Comparison of ENCODE assay signal across 8 cellular contexts in genomic region chr10:98467506-98468318, GRCh38. TPM values are rescaled to one million over a fixed set of nuclear protein-coding genes. Genes with fewer than 3 reads are reported as not detected.
DNase-seq lines count a peak whose midpoint lies in the region; ATAC-seq and TF ChIP-seq lines count a peak whose summit lies in the region.

No MANE protein-coding gene starts in this region.

- no peak overlapping the region for H3K27ac ChIP-seq in left lung

- peaks cover 0 to 23% of the 10 kb centered on the region in 2 donors for H3K27me3 ChIP-seq in left lung

- CTCF ChIA-PET in activated CD4-positive, alpha-beta T cell treated with anti-CD3 and anti-CD28 coated beads for 36 hours (lab: Charles Lee), result interaction anchor here (0.6 to 3.5 kb wide), 31 partner anchors 10 to 964 kb away, joined by 3 to 26 read pairs (median 3); no protein-coding TSS in a partner anchor

- H3K27ac Mint-ChIP-seq in activated CD4-positive, alpha-beta T cell treated with anti-CD3 and anti-CD28 coated beads for 36 hours, result peak overlapping the region; percentile 75

- H3K4me3 ChIP-seq in left lung, result peak overlapping the region; percentile 36 to 54

- H3K36me3 ChIP-seq in left lung, result no peaks in the 10 kb centered on the region

- H3K9me3 Mint-ChIP-seq in activated CD4-positive, alpha-beta T cell treated with anti-CD3 and anti-CD28 coated beads for 36 hours (ENCODE audit: low read depth), result no peaks in the 10 kb centered on the region

- H3K9me3 ChIP-seq in left lung, result no peaks in the 10 kb centered on the region

- peak; percentile 93 for DNase-seq in Ammon's horn (ENCODE audit: low spot score)
- peak; percentile 26 to 67 for DNase-seq in NCI-H446 (lab: John Stamatoyannopoulos, UW)
- DNase-seq in activated CD4-positive, alpha-beta T cell treated with anti-CD3 and anti-CD28 coated beads for 36 hours, result peak; percentile 76
- DNase-seq in dermis microvascular lymphatic vessel endothelial cell (ENCODE audit: low read depth in 2 of 2), result peak; percentile 43 to 69
- DNase-seq in left lung, result peak; percentile 70 to 84
- peak; percentile 54 to 58 for DNase-seq in stimulated activated CD4-positive, alpha-beta T cell treated with anti-CD3 and anti-CD28 coated beads, Interleukin-2, amount 100 ng/mL, for 24 hours

- peaks cover 6% of the 10 kb centered on the region for H3K4me1 Mint-ChIP-seq in activated CD4-positive, alpha-beta T cell treated with anti-CD3 and anti-CD28 coated beads for 36 hours

- ATAC-seq in GM18909 (IDR thresholded peaks at IDR 0.05; ENCODE audit: poor library complexity, unreplicated experiment) (peak; percentile 97), HG03139 (IDR thresholded peaks at IDR 0.05; ENCODE audit: unreplicated experiment) (peak; percentile 90), left lung (peak; percentile 100)
- peak; percentile 98 for ATAC-seq in activated CD4-positive, alpha-beta T cell treated with anti-CD3 and anti-CD28 coated beads for 36 hours

- no peaks in the 10 kb centered on the region for H3K36me3 Mint-ChIP-seq in activated CD4-positive, alpha-beta T cell treated with anti-CD3 and anti-CD28 coated beads for 36 hours (ENCODE audit: low read depth)

- TF ChIP-seq CTCF in left lung (IDR thresholded peaks at IDR 0.05), result peak; percentile 74 to 89

- peaks cover 4 to 13% of the 10 kb centered on the region in 2 donors for H3K4me1 ChIP-seq in left lung

- POLR2A ChIA-PET in activated CD4-positive, alpha-beta T cell treated with anti-CD3 and anti-CD28 coated beads for 36 hours (lab: Charles Lee), result no interaction called here

- H3K4me3 Mint-ChIP-seq in activated CD4-positive, alpha-beta T cell treated with anti-CD3 and anti-CD28 coated beads for 36 hours, result peak overlapping the region; percentile 75

- peaks cover 15% of the 10 kb centered on the region for H3K27me3 Mint-ChIP-seq in activated CD4-positive, alpha-beta T cell treated with anti-CD3 and anti-CD28 coated beads for 36 hours

- intact Hi-C loops in activated CD4-positive, alpha-beta T cell treated with anti-CD3 and anti-CD28 coated beads for 36 hours (cut with DNase I, micrococcal nuclease), result loop anchor here (1.0 to 5.0 kb wide), 5 partner anchors 197 to 810 kb away; no protein-coding TSS in a partner anchor
- intact Hi-C loops in left lung (cut with DNase I), result loop anchor here in 1 of 2 donors (10.0 kb wide), 1 partner anchor 777 kb away; no protein-coding TSS in a partner anchor

RNA-seq across cellular contexts. Expression of gene HPS1, which starts 21.0 kb away (rescaled TPM):
- 10 to 100 TPM; 51.9 to 53.2 TPM for total RNA-seq in activated CD4-positive, alpha-beta T cell treated with anti-CD3 and anti-CD28 coated beads for 36 hours
- total RNA-seq in dermis microvascular lymphatic vessel endothelial cell, result 22.3 and 28.1 TPM in 2 replicates
- total RNA-seq in left lung, result 10 to 100 TPM; 64.2 to 95.0 TPM

RNA-seq across cellular contexts. Expression of gene PYROXD2, which starts 52.7 kb away (rescaled TPM):
- total RNA-seq in activated CD4-positive, alpha-beta T cell treated with anti-CD3 and anti-CD28 coated beads for 36 hours, result 1 to 10 TPM; 4.1 to 4.4 TPM
- total RNA-seq in dermis microvascular lymphatic vessel endothelial cell (2.3 and 3.3 TPM in 2 replicates), left lung (10 to 100 TPM in 1 of 2 donors, 1 to 10 TPM in 1; 8.2 to 14.8 TPM)
